ENCODE assay signal across 8 cellular contexts in the genomic region with DNA sequence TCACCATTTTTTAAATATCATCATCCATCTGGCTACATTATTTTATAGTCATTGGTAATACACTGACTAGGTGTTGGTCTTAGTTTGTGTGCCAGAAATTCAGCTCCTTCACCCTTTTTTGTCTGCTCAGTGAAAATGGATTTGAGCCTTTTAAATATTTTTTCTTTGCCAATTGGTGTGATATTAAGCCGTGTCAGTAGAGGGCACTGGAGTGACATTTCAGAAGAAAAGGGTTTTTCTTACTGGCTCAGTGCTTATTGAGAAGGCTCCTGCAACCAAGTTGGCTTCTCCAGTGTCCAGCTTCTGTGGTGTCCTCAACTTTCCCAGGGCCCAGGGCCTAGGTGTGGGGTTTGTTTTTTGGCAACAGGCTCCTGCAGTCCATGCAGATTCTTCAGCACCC.
DNase-seq lines count a peak whose midpoint lies in the region; ATAC-seq, FAIRE-seq and TF ChIP-seq lines count a peak whose summit lies in the region.

No MANE protein-coding gene starts in this region.

- CTCF ChIA-PET in MCF 10A (lab: Yijun Ruan, JAX): interaction anchor here (0.7 kb wide), 1 partner anchor 1374 kb away, joined by 5 read pairs; no protein-coding TSS in a partner anchor

- BruUV-seq in MCF 10A (replicated peaks; lab: Mats Ljungman, UMichigan): no TSS peak

- H3K9me3 Mint-ChIP-seq in MCF 10A (ENCODE audit: unreplicated experiment): peaks cover 8% of the 10 kb centered on the region

- H3K27ac ChIP-seq in breast epithelium (no peak overlapping the region), colonic mucosa (no peak overlapping the region)

- no peak overlapping the region for H3K4me3 Mint-ChIP-seq in MCF 10A (ENCODE audit: unreplicated experiment)

- no peak overlapping the region for H3K9ac ChIP-seq in colonic mucosa (ENCODE audit: low read depth in 2 of 2, low read length in 2 of 2)

- POLR2A ChIA-PET in MCF 10A (lab: Yijun Ruan, JAX): no interaction called here

- intact Hi-C loops in MCF 10A (cut with micrococcal nuclease) (loop anchor here (2.0 to 10.0 kb wide), 2 partner anchors 154 to 936 kb away; no protein-coding TSS in a partner anchor), breast epithelium (cut with DNase I; ENCODE audit: low total_unique reads) (no loop called here), colonic mucosa (cut with DNase I) (loop anchor here (5.0 kb wide), 1 partner anchor 562 kb away; no protein-coding TSS in a partner anchor)

- TF ChIP-seq POLR2A in breast epithelium (IDR thresholded peaks at IDR 0.05): no peak

- peaks cover 83% of the 10 kb centered on the region for H3K27me3 Mint-ChIP-seq in MCF 10A (ENCODE audit: insufficient read depth, unreplicated experiment)

- H3K36me3 Mint-ChIP-seq in MCF 10A (ENCODE audit: insufficient read depth, unreplicated experiment): no peaks in the 10 kb centered on the region

- no peak overlapping the region for H3K4me3 ChIP-seq in breast epithelium
- no peak overlapping the region for H3K4me3 ChIP-seq in colonic mucosa

- FAIRE-seq in urothelium cell line (lab: Jason Lieb, UNC): no peak

- TF ChIP-seq CTCF in MCF 10A (IDR thresholded peaks at IDR 0.05; ENCODE audit: unreplicated experiment): peak; percentile 43
- TF ChIP-seq CTCF in breast epithelium (IDR thresholded peaks at IDR 0.05): no peak
- TF ChIP-seq CTCF in colonic mucosa (IDR thresholded peaks at IDR 0.05): peak; percentile 45
- no peak for TF ChIP-seq CTCF in omental fat pad (IDR thresholded peaks at IDR 0.05)

- H3K27me3 ChIP-seq in breast epithelium (no peaks in the 10 kb centered on the region), colonic mucosa (no peaks in the 10 kb centered on the region)

- H3K9me3 ChIP-seq in breast epithelium: no peaks in the 10 kb centered on the region
- no peaks in the 10 kb centered on the region for H3K9me3 ChIP-seq in colonic mucosa

- no peaks in the 10 kb centered on the region for H3K36me3 ChIP-seq in breast epithelium
- no peaks in the 10 kb centered on the region for H3K36me3 ChIP-seq in colonic mucosa

- no peaks in the 10 kb centered on the region for H3K4me1 ChIP-seq in breast epithelium
- H3K4me1 ChIP-seq in colonic mucosa: no peaks in the 10 kb centered on the region

- DNase-seq in MCF 10A (ENCODE audit: unreplicated experiment) (peak; percentile 28), breast epithelium (ENCODE audit: low spot score in 2 of 2) (no peak), NCI-H226 (peak; percentile 2), colonic mucosa (peak; percentile 20), urothelium cell line (ENCODE audit: low spot score) (peak; percentile 4), NK-92 (lab: John Stamatoyannopoulos, UW; ENCODE audit: unreplicated experiment) (no peak), omental fat pad (ENCODE audit: low spot score) (no peak)

- no peaks in the 10 kb centered on the region for H3K4me1 Mint-ChIP-seq in MCF 10A (ENCODE audit: insufficient read depth, unreplicated experiment)

- ATAC-seq in HG02840 (IDR thresholded peaks at IDR 0.05; ENCODE audit: low FRiP score, unreplicated experiment): no peak
- ATAC-seq in omental fat pad (ENCODE audit: low FRiP score): no peak

- no peak overlapping the region for H3K27ac Mint-ChIP-seq in MCF 10A (ENCODE audit: low read depth, unreplicated experiment)

Comparison
In these comparisons a context has a peak if more than half of its experiments do, and no peak if none do; other contexts are left out.
1. DNase-seq: peak in MCF 10A (single experiment), NCI-H226 (single experiment), colonic mucosa (single experiment) and urothelium cell line (single experiment); none in breast epithelium (0 of 2), NK-92 (single experiment) and omental fat pad (single experiment).
2. CTCF ChIP-seq: peak in MCF 10A (single experiment) and colonic mucosa (single experiment); none in breast epithelium (0 of 3) and omental fat pad (0 of 3).